ENCODE assay signal across 23 cellular contexts in the genomic region with DNA sequence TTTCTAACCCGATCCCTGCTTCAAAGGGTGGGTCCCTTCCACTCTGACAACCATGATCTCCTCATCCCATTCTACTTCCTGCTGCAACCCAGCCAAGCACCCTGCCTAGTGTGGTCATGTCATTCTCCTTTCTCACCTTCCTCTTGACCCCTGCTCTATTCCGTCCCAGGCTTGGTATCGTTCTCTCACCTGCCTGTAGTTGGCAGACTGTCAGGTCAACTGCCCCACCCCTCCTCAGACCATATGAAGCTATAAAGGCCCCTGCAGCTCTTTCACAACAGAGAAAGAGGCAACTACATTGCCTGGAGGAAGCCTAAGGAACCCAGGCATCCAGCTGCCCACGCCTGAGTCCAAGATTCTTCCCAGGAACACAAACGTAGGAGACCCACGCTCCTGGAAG. TPM values are rescaled to one million over a fixed set of nuclear protein-coding genes. Genes with fewer than 3 reads are reported as not detected.
DNase-seq lines count a peak whose midpoint lies in the region; ATAC-seq and TF ChIP-seq lines count a peak whose summit lies in the region.
"Had no signal": no experiment of that assay in that cellular context is flagged by ENCODE, and none has a peak within 500 bp of the region (broad histone marks: within the 10 kb centered on the region; RNA-seq: fewer than 3 reads in every experiment).

TSS of gene MUC21 (plus strand) at position 280 of the 400 bp plus-strand sequence. CDS start 241 bp downstream, outside the sequence.

- intact Hi-C loops in MCF 10A (cut with micrococcal nuclease) (no loop called here), breast epithelium (cut with DNase I; ENCODE audit: low total_unique reads) (no loop called here), vagina (cut with DNase I) (no loop called here)

- H3K9me3 Mint-ChIP-seq in MCF 10A (ENCODE audit: unreplicated experiment) (no peaks in the 10 kb centered on the region), neural crest cell (no peaks in the 10 kb centered on the region)
- H3K9me3 Mint-ChIP-seq: activated B cell treated with CpG ODN at 0.5 μM for 24 hours; T-helper 2 cell treated with Interferon-gamma antibody and Interleukin-4, amounts not matched to agents 5 μg/mL and 100 μg/mL, for 36 hours had no signal

- ATAC-seq in HG03159 (IDR thresholded peaks at IDR 0.05; ENCODE audit: unreplicated experiment), result no peak
- no peak for ATAC-seq in HG03521 (IDR thresholded peaks at IDR 0.05; ENCODE audit: unreplicated experiment)
- ATAC-seq: gastroesophageal sphincter had no signal

- H3K4me3 Mint-ChIP-seq in MCF 10A (ENCODE audit: unreplicated experiment) (peak within 1 kb of the TSS; percentile 8), neural crest cell (no peak within 1 kb of the TSS)
- H3K4me3 Mint-ChIP-seq: activated B cell treated with CpG ODN at 0.5 μM for 24 hours; T-helper 2 cell treated with Interferon-gamma antibody and Interleukin-4, amounts not matched to agents 5 μg/mL and 100 μg/mL, for 36 hours had no signal

- CTCF ChIA-PET in MCF 10A (lab: Yijun Ruan, JAX), result interaction anchor here (0.6 to 1.4 kb wide), 3 partner anchors 9 to 96 kb away, joined by 3 to 4 read pairs (median 3); no protein-coding TSS in a partner anchor

- no peaks in the 10 kb centered on the region for H3K27me3 Mint-ChIP-seq in MCF 10A (ENCODE audit: insufficient read depth, unreplicated experiment)
- H3K27me3 Mint-ChIP-seq in neural crest cell (ENCODE audit: low read depth), result peaks cover 4% of the 10 kb centered on the region

- H3K36me3 Mint-ChIP-seq in MCF 10A (ENCODE audit: insufficient read depth, unreplicated experiment) (no peaks in the 10 kb centered on the region), neural crest cell (ENCODE audit: low read depth) (no peaks in the 10 kb centered on the region)

- H3K27ac Mint-ChIP-seq in MCF 10A (ENCODE audit: low read depth, unreplicated experiment) (no peak within 1 kb of the TSS), neural crest cell (ENCODE audit: unreplicated experiment) (peak within 1 kb of the TSS; percentile 32)
- H3K27ac Mint-ChIP-seq: activated B cell treated with CpG ODN at 0.5 μM for 24 hours; T-helper 2 cell treated with Interferon-gamma antibody and Interleukin-4, amounts not matched to agents 5 μg/mL and 100 μg/mL, for 36 hours had no signal

- no TSS peak for BruUV-seq in MCF 10A (replicated peaks; lab: Mats Ljungman, UMichigan)

- H3K9me3 ChIP-seq in breast epithelium (no peaks in the 10 kb centered on the region), vagina (no peaks in the 10 kb centered on the region)
- H3K9me3 ChIP-seq: A549, BLaER1, gastroesophageal sphincter, neutrophil, SJCRH30 had no signal

- H3K27me3 ChIP-seq in breast epithelium (no peaks in the 10 kb centered on the region), vagina (no peaks in the 10 kb centered on the region)

- TF ChIP-seq POLR2A in breast epithelium (IDR thresholded peaks at IDR 0.05), result no peak
- no peak for TF ChIP-seq POLR2A in vagina (IDR thresholded peaks at IDR 0.05)

- H3K27ac ChIP-seq in breast epithelium, result no peak within 1 kb of the TSS
- peak within 1 kb of the TSS; percentile 14 for H3K27ac ChIP-seq in epithelial cell of prostate
- H3K27ac ChIP-seq in vagina, result peak within 1 kb of the TSS; percentile 36
- H3K27ac ChIP-seq: A549, BLaER1, dorsolateral prefrontal cortex, gastroesophageal sphincter, neutrophil, SJCRH30 had no signal

- H3K36me3 ChIP-seq in breast epithelium (no peaks in the 10 kb centered on the region), vagina (no peaks in the 10 kb centered on the region)
- H3K36me3 ChIP-seq: BLaER1, gastroesophageal sphincter, neutrophil, SJCRH30 had no signal

- H3K4me1 Mint-ChIP-seq in MCF 10A (ENCODE audit: insufficient read depth, unreplicated experiment) (peaks cover 20% of the 10 kb centered on the region), neural crest cell (peaks cover 8% of the 10 kb centered on the region)

- TF ChIP-seq CTCF in MCF 10A (IDR thresholded peaks at IDR 0.05; ENCODE audit: unreplicated experiment), result no peak
- no peak for TF ChIP-seq CTCF in breast epithelium (IDR thresholded peaks at IDR 0.05)
- no peak for TF ChIP-seq CTCF in neural crest cell (conservative IDR thresholded peaks at IDR 0.05)
- TF ChIP-seq CTCF in vagina (IDR thresholded peaks at IDR 0.05), result no peak

- DNase-seq in MCF 10A (ENCODE audit: unreplicated experiment) (no peak), breast epithelium (ENCODE audit: low spot score in 2 of 2) (no peak), epithelial cell of prostate (ENCODE audit: low read depth, low spot score) (no peak), neural crest cell (ENCODE audit: low read depth, low spot score) (no peak), vagina (ENCODE audit: extremely low spot score in 2 of 2) (no peak), mucosa of gallbladder (ENCODE audit: low spot score) (no peak)
- DNase-seq: activated B cell treated with CpG ODN at 0.5 μM for 24 hours; activated CD4-positive, alpha-beta T cell treated with anti-CD3 and anti-CD28 coated beads, Interleukin-2, amount 50 U/mL, for 48 hours; activated gamma-delta T cell; amniotic stem cell; caudate nucleus; dorsolateral prefrontal cortex; NCI-H146; NCI-H2171; SJCRH30 had no signal

- H3K4me3 ChIP-seq in breast epithelium (no peak within 1 kb of the TSS), vagina (peak within 1 kb of the TSS in 1 of 2 donors; percentile 23)
- H3K4me3 ChIP-seq: A549, BLaER1, gastroesophageal sphincter, SJCRH30 had no signal

- POLR2A ChIA-PET in MCF 10A (lab: Yijun Ruan, JAX), result interaction anchor here (1.2 to 1.4 kb wide), 2 partner anchors 16 to 68 kb away, joined by 3 to 4 read pairs; no protein-coding TSS in a partner anchor

- H3K4me1 ChIP-seq in breast epithelium, result no peaks in the 10 kb centered on the region
- no peaks in the 10 kb centered on the region for H3K4me1 ChIP-seq in vagina
- H3K4me1 ChIP-seq: A549, SJCRH30 had no signal

RNA-seq across cellular contexts. Expression of gene MUC21, which starts in this region (rescaled TPM):
- total RNA-seq in MCF 10A (2022), result not detected in 2 replicates
- not detected for total RNA-seq in breast epithelium
- total RNA-seq in neural crest cell, result not detected in 2 replicates
- 207 TPM for total RNA-seq in vagina
- total RNA-seq in mucosa of gallbladder, result 7.1 TPM
- total RNA-seq: activated B cell treated with CpG ODN at 0.5 μM for 24 hours, renal cortical epithelial cell, SJCRH30 had no signal

Comparison
In these comparisons a context has a peak if more than half of its experiments do, and no peak if none do; other contexts are left out.
1. RNA of gene MUC21 (total RNA-seq): 207 TPM in vagina (single experiment); 7.1 TPM in mucosa of gallbladder (single experiment), not detected in MCF 10A, not detected in breast epithelium and not detected in neural crest cell; every median in the first group is over 10 times any median in the second.
2. H3K27ac ChIP-seq: peak in epithelial cell of prostate (single experiment) and vagina (single experiment); none in breast epithelium (0 of 2).